Comparison of ENCODE assay signal across 8 cellular contexts in the genomic region with DNA sequence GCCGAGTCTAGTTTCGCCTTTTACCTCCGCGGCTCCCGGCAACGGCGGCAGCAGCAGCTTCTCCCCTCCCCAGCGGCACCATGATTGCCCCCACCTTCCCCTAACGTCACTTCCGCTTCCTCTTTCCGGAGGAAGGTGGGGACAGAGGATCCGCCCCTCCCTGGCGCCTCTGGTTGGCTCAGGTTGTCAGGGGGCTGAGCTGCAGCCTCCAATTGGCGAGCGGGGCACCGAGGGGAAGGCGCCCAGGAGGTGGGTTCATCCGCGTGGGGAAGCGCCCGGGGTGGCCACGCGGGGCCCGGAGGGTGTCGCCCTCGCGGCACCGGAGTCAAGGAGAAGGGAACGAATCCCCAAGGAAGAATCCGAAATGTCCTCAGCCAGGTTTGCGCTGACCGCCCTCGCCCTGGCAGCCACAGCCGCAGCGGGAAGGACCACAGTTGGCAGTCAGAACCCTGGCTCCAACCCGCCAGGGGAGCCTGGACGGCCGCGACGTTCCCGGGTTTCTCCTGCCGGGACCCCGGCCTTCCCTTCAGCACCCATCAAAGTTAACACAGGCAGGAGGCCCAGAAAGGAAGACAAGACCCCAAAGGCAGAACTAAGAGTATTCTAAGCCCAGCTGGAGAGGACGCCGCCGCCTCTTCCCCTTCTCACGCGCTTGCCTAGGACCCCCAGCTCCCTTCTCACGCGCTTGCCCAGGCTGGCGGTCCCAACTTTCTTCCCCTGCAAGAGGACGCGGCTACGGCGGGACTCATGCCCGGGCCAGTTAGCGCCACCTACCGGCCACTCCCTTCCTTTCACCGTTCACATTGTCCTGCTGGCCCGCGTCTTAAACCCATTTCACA. TPM values are rescaled to one million over a fixed set of nuclear protein-coding genes. Genes with fewer than 3 reads are reported as not detected.
DNase-seq lines count a peak whose midpoint lies in the region; ATAC-seq and TF ChIP-seq lines count a peak whose summit lies in the region.

A gene (minus strand): TSS at position 86 of the 839 bp plus-strand sequence. CDS start 1,934 bp downstream, outside the sequence.

- peak within 1 kb of the TSS; percentile 37 to 82; a peak in 2 of 4 replicates for H4K8ac ChIP-seq in IMR-90 (ENCODE audit: low read depth in 2 of 2, low read length in 2 of 2)

- peak within 1 kb of the TSS; percentile 25; the same call in 1 of the 2 replicates for H3K18ac ChIP-seq in IMR-90 (ENCODE audit: low read depth, low read length)

- H3K9me3 ChIP-seq in IMR-90 (ENCODE audit: control insufficient read depth, insufficient read depth, low read length) (no peaks in the 10 kb centered on the region), OCI-LY7 (ENCODE audit: low read length) (no peaks in the 10 kb centered on the region), mucosa of descending colon (no peaks in the 10 kb centered on the region)

- peak within 1 kb of the TSS; percentile 94 for H3K4me3 ChIP-seq in IMR-90 (ENCODE audit: insufficient read depth, low read depth, low read length)
- peak within 1 kb of the TSS; percentile 84 for H3K4me3 ChIP-seq in OCI-LY7 (ENCODE audit: low read depth, low read length, poor library complexity, severe bottlenecking)
- peak within 1 kb of the TSS; percentile 100 for H3K4me3 ChIP-seq in epithelial cell of esophagus (ENCODE audit: low read length)
- peak within 1 kb of the TSS; percentile 79 for H3K4me3 ChIP-seq in mucosa of descending colon

- DNase-seq in DMS114 treated with DMSO at 0.1 percent for 48 hours (lab: John Stamatoyannopoulos, UW; ENCODE audit: unreplicated experiment) = peak; percentile 96
- peak; percentile 95 for DNase-seq in IMR-90
- peak; percentile 98 for DNase-seq in OCI-LY7 (ENCODE audit: low spot score)
- peak; percentile 91 for DNase-seq in activated T-cell treated with anti-CD3 and anti-CD28 coated beads for 1 hour (ENCODE audit: low read depth)
- DNase-seq in epithelial cell of esophagus (ENCODE audit: low read depth) = peak; percentile 99
- peak; percentile 97 to 98 (median 97) for DNase-seq in mucosa of descending colon
- DNase-seq in stimulated activated CD8-positive, alpha-beta memory T cell treated with anti-CD3 and anti-CD28 coated beads, Interleukin-4, amount 100 ng/mL, for 24 hours (ENCODE audit: low read depth) = peak; percentile 94

- in situ Hi-C loops in IMR-90 (cut with MboI; ENCODE audit: low sequenced_read_pairs) = no loop called here

- H2BK15ac ChIP-seq in IMR-90 (ENCODE audit: low read depth, low read length) = no peak within 1 kb of the TSS

- H3K4me1 ChIP-seq in IMR-90 (ENCODE audit: control insufficient read depth, insufficient read depth, low read length) (peaks cover 2% of the 10 kb centered on the region; the same call in 1 of the 2 replicates), OCI-LY7 (ENCODE audit: insufficient read depth, low read length, poor library complexity, severe bottlenecking) (peaks cover 25% of the 10 kb centered on the region), mucosa of descending colon (ENCODE audit: low read depth) (peaks cover 26% of the 10 kb centered on the region)

- no TSS peak for BruUV-seq in IMR-90 (replicated peaks; lab: Mats Ljungman, UMichigan)
- BruUV-seq in OCI-LY7 (replicated peaks; lab: Mats Ljungman, UMichigan) = TSS peak; percentile 95

- H2AK5ac ChIP-seq in IMR-90 (ENCODE audit: low read depth, low read length) = peak within 1 kb of the TSS; percentile 75

- TF ChIP-seq CTCF in IMR-90 (conservative IDR thresholded peaks at IDR 0.05; ENCODE audit: low read depth, low read length) (peak; percentile 89), OCI-LY7 (conservative IDR thresholded peaks at IDR 0.05; ENCODE audit: low read length) (peak; percentile 90), epithelial cell of esophagus (IDR thresholded peaks at IDR 0.05; ENCODE audit: insufficient read depth, low read depth, low read length, missing control alignments) (peak; percentile 87), mucosa of descending colon (IDR thresholded peaks at IDR 0.05) (peak; percentile 80)

- H4K5ac ChIP-seq in IMR-90 (ENCODE audit: low read depth, low read length) = peak within 1 kb of the TSS; percentile 63

- peaks cover 14 to 32% of the 10 kb centered on the region in 2 experiments for H3K79me1 ChIP-seq in IMR-90 (ENCODE audit: low read depth in 1 of 2, low read length in 2 of 2)

- peak within 1 kb of the TSS; percentile 91 for H3K9ac ChIP-seq in IMR-90 (ENCODE audit: low read depth, low read length)

- no peaks in the 10 kb centered on the region for H3K27me3 ChIP-seq in IMR-90 (ENCODE audit: control insufficient read depth, insufficient read depth, low read length)

- H2BK120ac ChIP-seq in IMR-90 (ENCODE audit: low read depth, low read length) = peak within 1 kb of the TSS; percentile 44; the same call in 1 of the 2 replicates

- H2AFZ ChIP-seq in IMR-90 (replicated peaks; ENCODE audit: low read length, poor library complexity) (peak within 1 kb of the TSS; percentile 95), OCI-LY7 (ENCODE audit: low read length) (peak within 1 kb of the TSS; percentile 58)

- H3K4ac ChIP-seq in IMR-90 (ENCODE audit: low read depth, low read length) = peak within 1 kb of the TSS; percentile 78

- dilution Hi-C loops in IMR-90 (cut with HindIII; ENCODE audit: low sequenced_read_pairs, unreplicated experiment) = no loop called here

- H3K36me3 ChIP-seq in IMR-90 (ENCODE audit: control insufficient read depth, insufficient read depth, low read length) (peaks cover 21% of the 10 kb centered on the region), OCI-LY7 (ENCODE audit: insufficient read depth, low read length) (peaks cover 53% of the 10 kb centered on the region), mucosa of descending colon (ENCODE audit: low read depth) (no peaks in the 10 kb centered on the region)

- no peak within 1 kb of the TSS for H2BK20ac ChIP-seq in IMR-90 (ENCODE audit: low read depth, low read length)

- POLR2A ChIA-PET in IMR-90 (lab: Charles Lee; ENCODE audit: unreplicated experiment) (interaction anchor here (0.6 kb wide), 2 partner anchors 142 to 1189 kb away, joined by 5 read pairs; no protein-coding TSS in a partner anchor), OCI-LY7 (lab: Charles Lee) (interaction anchor here (0.6 to 2.2 kb wide), 8 partner anchors 9 to 168 kb away, joined by 3 to 11 read pairs (median 6); a partner anchor contains a TSS)

- H4K91ac ChIP-seq in IMR-90 (ENCODE audit: insufficient read depth, low read depth, low read length) = peak within 1 kb of the TSS; percentile 75

- H3K23ac ChIP-seq in IMR-90 (ENCODE audit: low read depth, low read length) = peak within 1 kb of the TSS; percentile 70

- ATAC-seq in GM21526 (IDR thresholded peaks at IDR 0.05; ENCODE audit: low FRiP score, unreplicated experiment) (peak; percentile 79), IMR-90 (ENCODE audit: low read depth) (peak; percentile 99), mucosa of descending colon (peak; percentile 98)

- CTCF ChIA-PET in IMR-90 (lab: Yijun Ruan, JAX) (interaction anchor here (0.6 to 1.7 kb wide), 10 partner anchors 9 to 169 kb away, joined by 3 to 5 read pairs (median 3); a partner anchor contains a TSS), OCI-LY7 (lab: Charles Lee; ENCODE audit: unreplicated experiment) (interaction anchor here (0.6 to 1.0 kb wide), 4 partner anchors 9 to 196 kb away, joined by 3 to 22 read pairs (median 4); a partner anchor contains a TSS)

- H3K9me1 ChIP-seq in IMR-90 (ENCODE audit: insufficient read depth, low read length) = no peaks in the 10 kb centered on the region

- peak within 1 kb of the TSS; percentile 87 for H3K14ac ChIP-seq in IMR-90 (replicated peaks; ENCODE audit: low read depth, low read length)

- intact Hi-C loops in IMR-90 (cut with micrococcal nuclease) (loop anchor here (1.0 to 5.0 kb wide), 3 partner anchors 51 to 1342 kb away; a partner anchor contains a TSS), OCI-LY7 (cut with micrococcal nuclease; ENCODE audit: unreplicated experiment) (loop anchor here (2.0 kb wide), 2 partner anchors 49 to 167 kb away; a partner anchor contains a TSS), mucosa of descending colon (cut with DNase I, micrococcal nuclease) (no loop called here)

- H2AK9ac ChIP-seq in IMR-90 (replicated peaks; ENCODE audit: low read depth, low read length, poor library complexity) = peak within 1 kb of the TSS; percentile 93

- H2BK5ac ChIP-seq in IMR-90 (ENCODE audit: low read depth, low read length, poor library complexity, severe bottlenecking) = peak within 1 kb of the TSS; percentile 74

- TF ChIP-seq RAD21 in IMR-90 (IDR thresholded peaks at IDR 0.05; ENCODE audit: low read length) = peak; percentile 61

- TF ChIP-seq POLR2A in IMR-90 (IDR thresholded peaks at IDR 0.05; ENCODE audit: low read depth, low read length) = peak; percentile 70

- H3K9me2 ChIP-seq in OCI-LY7 (ENCODE audit: insufficient read depth, low read length) = no peaks in the 10 kb centered on the region

- peak within 1 kb of the TSS; percentile 94 for H3K4me2 ChIP-seq in IMR-90 (ENCODE audit: low read depth, low read length)
- peak within 1 kb of the TSS; percentile 94 for H3K4me2 ChIP-seq in OCI-LY7 (ENCODE audit: low read length)

- H3K79me2 ChIP-seq in OCI-LY7 (ENCODE audit: insufficient read depth, low read depth, low read length) = peaks cover 19% of the 10 kb centered on the region; the same call in 1 of the 2 replicates

- H3K56ac ChIP-seq in IMR-90 (ENCODE audit: extremely low read depth, insufficient read depth, low read length) = peak within 1 kb of the TSS; percentile 72

- WGBS in IMR-90 (ENCODE audit: extremely low coverage in 2 of 2, insufficient read length in 1 of 2), 2 experiments = 1% methylated on average over 16 of the region's 61 CpGs; no CpG with 5 or more reads in 1 of the 2 experiments

- no peaks in the 10 kb centered on the region; the same call in 1 of the 2 replicates for H4K20me1 ChIP-seq in IMR-90 (ENCODE audit: insufficient read depth, low read length)
- peaks cover 13% of the 10 kb centered on the region; the same call in 1 of the 2 replicates for H4K20me1 ChIP-seq in OCI-LY7 (ENCODE audit: insufficient read depth, low read length)

- H3K27ac ChIP-seq in IMR-90 (ENCODE audit: insufficient read depth, low read length) (peak within 1 kb of the TSS; percentile 89), OCI-LY7 (ENCODE audit: low read depth, low read length, poor library complexity, severe bottlenecking) (peak within 1 kb of the TSS; percentile 71)

TF ChIP-seq in IMR-90, 13 proteins besides CTCF, POLR2A, EP300 and RAD21 (continues in another document):
- peak; percentile 50 for TF ChIP-seq SMC3 (IDR thresholded peaks at IDR 0.05; ENCODE audit: low read depth, low read length)

RNA-seq across cellular contexts. Expression of the gene that starts here (rescaled TPM):
- total RNA-seq in IMR-90 (2012; rRNA removed) (2.2 and 2.3 TPM in 2 replicates), OCI-LY7 (2022) (12.7 and 16.5 TPM in 2 replicates), mucosa of descending colon (10 to 100 TPM; 30.6 to 42.8 (median 35.2) TPM)
- polyA plus RNA-seq in IMR-90 (2012; rRNA removed) = 4.7 and 5.0 TPM in 2 replicates
- polyA plus RNA-seq in IMR-90 (2012; cell fraction: cytosol; rRNA removed) = 1.5 and 1.9 TPM in 2 replicates
- 2.6 and 5.8 TPM in 2 replicates for polyA plus RNA-seq in IMR-90 (2012; cell fraction: nucleus; rRNA removed; ENCODE audit: low replicate concordance)
- total RNA-seq in OCI-LY7 (2014; rRNA removed; shearing (Covaris generic)) = 1.6 and 1.8 TPM in 2 replicates

Comparison
In these comparisons a context has a peak if more than half of its experiments do, and no peak if none do; other contexts are left out.
1. Peak in every context shown above with its lines: DNase-seq, ATAC-seq, H3K4me3 ChIP-seq and H3K27ac ChIP-seq.
2. intact Hi-C loops: an anchor here in IMR-90 (1.0 to 5.0 kb wide) and OCI-LY7 (2.0 kb wide); none called in mucosa of descending colon.